23 cellular contexts compared by ENCODE assay signal in genomic region chr15:73130830-73131229, GRCh38.
"Had no signal": no experiment of that assay in that cellular context is flagged by ENCODE, and none has a peak within 500 bp of the region (broad histone marks: within the 10 kb centered on the region; RNA-seq: fewer than 3 reads in every experiment).

No MANE protein-coding gene starts in this region.

- H3K27ac ChIP-seq: neutrophil, ovary, parathyroid adenoma, prostate gland, right lobe of liver, sigmoid colon, stomach, tibial artery, transverse colon, upper lobe of left lung, vagina had no signal

- H3K36me3 ChIP-seq: neutrophil, ovary, prostate gland, right lobe of liver, vagina had no signal

- H3K9me3 ChIP-seq: neutrophil, ovary, prostate gland, right lobe of liver, sigmoid colon, stomach, tibial artery, transverse colon, upper lobe of left lung, vagina had no signal

- H3K27ac Mint-ChIP-seq: naive B cell; natural killer cell; nephron; stimulated activated effector memory CD8-positive, alpha-beta T cell treated with anti-CD3 and anti-CD28 coated beads, Interleukin-12 subunit alpha, Interleukin-12 subunit beta, amount 100 ng/mL, for 72 hours; stimulated activated naive B cell treated with anti-CD40 and anti-IgM and Interleukin-4, amounts not matched to agents 10 μg/mL and 1 μg/mL and 100 μg/mL, for 72 hours; stimulated activated naive CD8-positive, alpha-beta T cell treated with anti-CD3 and anti-CD28 coated beads, Interleukin-15, Interleukin-2, amounts not matched to agents 100 ng/mL and 50 ng/mL, for 24 hours had no signal

- H3K9ac ChIP-seq: parathyroid adenoma had no signal

- H3K27me3 ChIP-seq: ovary, right lobe of liver, sigmoid colon, stomach, tibial artery, transverse colon, upper lobe of left lung, vagina had no signal

- H2AFZ ChIP-seq: parathyroid adenoma had no signal

- H3K4me1 ChIP-seq: parathyroid adenoma, prostate gland, right lobe of liver, sigmoid colon, tibial artery, transverse colon, upper lobe of left lung, vagina had no signal

- H3K36me3 Mint-ChIP-seq: naive B cell; natural killer cell; stimulated activated effector memory CD8-positive, alpha-beta T cell treated with anti-CD3 and anti-CD28 coated beads, Interleukin-12 subunit alpha, Interleukin-12 subunit beta, amount 100 ng/mL, for 72 hours; stimulated activated naive B cell treated with anti-CD40 and anti-IgM and Interleukin-4, amounts not matched to agents 10 μg/mL and 1 μg/mL and 100 μg/mL, for 72 hours had no signal

- H3K79me2 ChIP-seq: parathyroid adenoma had no signal

- DNase-seq: naive B cell; natural killer cell; ovary; right lobe of liver; sigmoid colon; small intestine; stimulated activated CD4-positive, alpha-beta T cell treated with anti-CD3 and anti-CD28 coated beads, Interleukin-15, amount 100 ng/mL, for 24 hours; stimulated activated CD4-positive, alpha-beta T cell treated with anti-CD3 and anti-CD28 coated beads, Interleukin-2, amount 100 ng/mL, for 24 hours; stimulated activated CD4-positive, alpha-beta T cell treated with anti-CD3 and anti-CD28 coated beads, Interleukin-2, amount 100 ng/mL, for 48 hours; stimulated activated CD4-positive, alpha-beta T cell treated with anti-CD3 and anti-CD28 coated beads, Interleukin-4, amount 100 ng/mL, for 24 hours; stimulated activated naive B cell treated with anti-CD40 and anti-IgM and Interleukin-4, amounts not matched to agents 10 μg/mL and 1 μg/mL and 100 μg/mL, for 72 hours; stimulated activated naive CD4-positive, alpha-beta T cell treated with Interleukin-2 at 50 U/mL for 16 hours; stomach; tibial artery; transverse colon; upper lobe of left lung had no signal

- H3K9me3 Mint-ChIP-seq: naive B cell; natural killer cell; nephron; stimulated activated effector memory CD8-positive, alpha-beta T cell treated with anti-CD3 and anti-CD28 coated beads, Interleukin-12 subunit alpha, Interleukin-12 subunit beta, amount 100 ng/mL, for 72 hours; stimulated activated naive CD8-positive, alpha-beta T cell treated with anti-CD3 and anti-CD28 coated beads, Interleukin-15, Interleukin-2, amounts not matched to agents 100 ng/mL and 50 ng/mL, for 24 hours had no signal

- H3K4me3 ChIP-seq: ovary, prostate gland, right lobe of liver, sigmoid colon, stomach, tibial artery, transverse colon, upper lobe of left lung, vagina had no signal

- H3K4me3 Mint-ChIP-seq: naive B cell; natural killer cell; nephron; stimulated activated effector memory CD8-positive, alpha-beta T cell treated with anti-CD3 and anti-CD28 coated beads, Interleukin-12 subunit alpha, Interleukin-12 subunit beta, amount 100 ng/mL, for 72 hours; stimulated activated naive B cell treated with anti-CD40 and anti-IgM and Interleukin-4, amounts not matched to agents 10 μg/mL and 1 μg/mL and 100 μg/mL, for 72 hours; stimulated activated naive CD8-positive, alpha-beta T cell treated with anti-CD3 and anti-CD28 coated beads, Interleukin-15, Interleukin-2, amounts not matched to agents 100 ng/mL and 50 ng/mL, for 24 hours had no signal

- H3K4me1 Mint-ChIP-seq: naive B cell; natural killer cell; nephron; stimulated activated effector memory CD8-positive, alpha-beta T cell treated with anti-CD3 and anti-CD28 coated beads, Interleukin-12 subunit alpha, Interleukin-12 subunit beta, amount 100 ng/mL, for 72 hours; stimulated activated naive B cell treated with anti-CD40 and anti-IgM and Interleukin-4, amounts not matched to agents 10 μg/mL and 1 μg/mL and 100 μg/mL, for 72 hours had no signal
